28 cellular contexts compared by ENCODE assay signal in genomic region chr9:113933188-113933587, GRCh38. TPM values are rescaled to one million over a fixed set of nuclear protein-coding genes. Genes with fewer than 3 reads are reported as not detected.
DNase-seq lines count a peak whose midpoint lies in the region; ATAC-seq, FAIRE-seq and TF ChIP-seq lines count a peak whose summit lies in the region.
"Had no signal": no experiment of that assay in that cellular context is flagged by ENCODE, and none has a peak within 500 bp of the region (broad histone marks: within the 10 kb centered on the region; RNA-seq: fewer than 3 reads in every experiment).

No MANE protein-coding gene starts in this region.

- TF ChIP-seq RAD21 in HepG2 (CRISPR knock-in tag; IDR thresholded peaks at IDR 0.05) = no peak

- no peak for TF ChIP-seq POLR2A in right lobe of liver (IDR thresholded peaks at IDR 0.05)
- TF ChIP-seq POLR2A in HepG2 (IDR thresholded peaks at IDR 0.05; ENCODE audit: insufficient read depth in 1 of 2, low read depth in 2 of 2, low read length in 2 of 2) = no peak

- H4K91ac ChIP-seq in mesenchymal stem cell (ENCODE audit: low read length) = no peak overlapping the region

- H3K27ac ChIP-seq in right lobe of liver (no peak overlapping the region), HepG2 (ENCODE audit: extremely low read length, insufficient read depth, low read length) (no peak overlapping the region), mesenchymal stem cell (ENCODE audit: low read length, poor library complexity, severe bottlenecking) (no peak overlapping the region)
- H3K27ac ChIP-seq: foreskin keratinocyte, heart right ventricle, pancreas, Peyer's patch, SJSA1, spleen, thyroid gland, vagina, WERI-Rb-1 had no signal

- H3K4ac ChIP-seq in mesenchymal stem cell (ENCODE audit: low read depth in 1 of 2, low read length in 2 of 2) = no peak overlapping the region

- TF ChIP-seq EP300 in HepG2 (IDR thresholded peaks at IDR 0.05; ENCODE audit: low read depth in 2 of 2, low read length in 2 of 2) (no peak), HepG2 (CRISPR knock-in tag; IDR thresholded peaks at IDR 0.05; ENCODE audit: borderline replicate concordance) (no peak)

- H3K27me3 ChIP-seq in right lobe of liver (no peaks in the 10 kb centered on the region), HepG2 (ENCODE audit: control insufficient read depth in 1 of 2, insufficient read depth in 2 of 2, low read length in 2 of 2) (peaks cover 2 to 9% of the 10 kb centered on the region in 2 experiments; a peak in 3 of 5 replicates), mesenchymal stem cell (ENCODE audit: control insufficient read depth in 1 of 2, insufficient read depth in 1 of 2, low read length in 2 of 2) (no peaks in the 10 kb centered on the region)
- H3K27me3 ChIP-seq: foreskin keratinocyte, heart right ventricle, pancreas, Peyer's patch, SJSA1, spleen, thyroid gland, vagina had no signal

- no peak overlapping the region for H3K23ac ChIP-seq in mesenchymal stem cell (ENCODE audit: low read length in 2 of 2)

- no peak overlapping the region for H2BK120ac ChIP-seq in mesenchymal stem cell (ENCODE audit: low read depth, low read length)

- no peak for FAIRE-seq in HepG2 (lab: Jason Lieb, UNC)
- FAIRE-seq: pancreas had no signal

- peaks cover 41% of the 10 kb centered on the region for H3K79me1 ChIP-seq in mesenchymal stem cell (replicated peaks; ENCODE audit: low read length, poor library complexity, severe bottlenecking)

- H4K8ac ChIP-seq in mesenchymal stem cell (ENCODE audit: low read length) = peak overlapping the region; percentile 36

- H3K14ac ChIP-seq in mesenchymal stem cell (ENCODE audit: low read length in 2 of 2) = no peak overlapping the region

- H2BK12ac ChIP-seq in mesenchymal stem cell (ENCODE audit: low read length in 2 of 2) = no peak overlapping the region

- no peak overlapping the region for H2BK15ac ChIP-seq in mesenchymal stem cell (ENCODE audit: low read depth, poor library complexity, severe bottlenecking)

- 48% methylated on average over 5 of the region's 5 CpGs for WGBS in right lobe of liver (ENCODE audit: insufficient coverage, low coverage, low lambda C conversion rate, missing lambda C conversion rate)
- 44% methylated on average over 5 of the region's 5 CpGs for WGBS in HepG2 (ENCODE audit: low lambda C conversion rate)
- WGBS in mesenchymal stem cell = 90% methylated on average over 5 of the region's 5 CpGs

- H3K9me3 ChIP-seq in right lobe of liver (peaks cover 0 to 5% (median 0%) of the 10 kb centered on the region in 4 donors), HepG2 (ENCODE audit: low read length) (no peaks in the 10 kb centered on the region), mesenchymal stem cell (ENCODE audit: control insufficient read depth, low read length) (peaks cover 13% of the 10 kb centered on the region)
- H3K9me3 ChIP-seq: pancreas, Peyer's patch, thyroid gland, vagina had no signal

- peak overlapping the region; percentile 47 for H2AK5ac ChIP-seq in mesenchymal stem cell (ENCODE audit: low read length, severe bottlenecking)

- peak in 3 of 4 donors; percentile 46 to 57 (median 48) for ATAC-seq in right lobe of liver
- no peak for ATAC-seq in HepG2
- no peak for ATAC-seq in GM18873 (IDR thresholded peaks at IDR 0.05; ENCODE audit: low FRiP score, unreplicated experiment)
- ATAC-seq: activated naive CD8-positive, alpha-beta T cell treated with anti-CD3 and anti-CD28 coated beads, Interleukin-2, amount 50 U/mL, for 24 hours; activated T-cell treated with anti-CD3 and anti-CD28 coated beads, Interleukin-2, amount 50 U/mL, for 4 hours; effector memory CD8-positive, alpha-beta T cell; foreskin keratinocyte; GM23338; stimulated activated naive CD8-positive, alpha-beta T cell treated with anti-CD3 and anti-CD28 coated beads, Interleukin-15, amount 100 ng/mL, for 72 hours had no signal

- H4K20me1 ChIP-seq in HepG2 (ENCODE audit: insufficient read depth, low read length) = no peaks in the 10 kb centered on the region

- in situ Hi-C loops in HepG2 (cut with HindIII; ENCODE audit: extremely low pct_ligation_motif_present, low pct_unique_long_range_greater_than_20kb) = no loop called here

- no peak overlapping the region for H3K18ac ChIP-seq in mesenchymal stem cell (ENCODE audit: low read depth in 1 of 2, low read length in 2 of 2)

- no peaks in the 10 kb centered on the region for H3K79me2 ChIP-seq in HepG2 (ENCODE audit: insufficient read depth, low read length)

- H2BK5ac ChIP-seq in mesenchymal stem cell (ENCODE audit: low read depth, low read length, poor library complexity, severe bottlenecking) = no peak overlapping the region

- CTCF ChIA-PET in HepG2 (lab: Yijun Ruan, JAX; ENCODE audit: low intra/inter-chr PET ratio, low total read pairs) = no interaction called here

- H3K4me3 ChIP-seq in right lobe of liver (no peak overlapping the region), HepG2 (replicated peaks in 1 of 3; ENCODE audit: insufficient read depth in 1 of 3, low read depth in 2 of 3, low read length in 3 of 3) (no peak overlapping the region), fibroblast of pulmonary artery (replicated peaks; ENCODE audit: low read depth, low read length) (no peak overlapping the region), mesenchymal stem cell (ENCODE audit: insufficient read depth in 1 of 2, low read depth in 1 of 2, low read length in 2 of 2) (no peak overlapping the region)
- H3K4me3 ChIP-seq: GM23338, heart right ventricle, pancreas, Peyer's patch, SJSA1, spleen, thyroid gland, vagina had no signal

- POLR2A ChIA-PET in HepG2 (lab: Yijun Ruan, JAX) = no interaction called here

- no TSS peak for BruUV-seq in HepG2 (replicated peaks; lab: Mats Ljungman, UMichigan)

- peak in 1 of 3 donors; percentile 60 for DNase-seq in right lobe of liver
- no peak for DNase-seq in HepG2 (ENCODE audit: low spot score)
- DNase-seq in fibroblast of pulmonary artery (ENCODE audit: low read depth) = peak; percentile 49
- DNase-seq in mesenchymal stem cell = no peak
- DNase-seq in NCI-H1417 treated with DMSO at 0.1 percent for 48 hours (lab: John Stamatoyannopoulos, UW) = no peak
- no peak for DNase-seq in glomerular visceral epithelial cell (ENCODE audit: extremely low spot score)
- DNase-seq in effector CD4-positive, alpha-beta T cell = no peak
- DNase-seq: activated CD4-positive, alpha-beta T cell treated with anti-CD3 and anti-CD28 coated beads for 4 hours; activated gamma-delta T cell; activated naive CD8-positive, alpha-beta T cell treated with anti-CD3 and anti-CD28 coated beads, Interleukin-2, amount 50 U/mL, for 24 hours; activated T-cell treated with anti-CD3 and anti-CD28 coated beads, Interleukin-2, amount 50 U/mL, for 4 hours; effector memory CD8-positive, alpha-beta T cell; EL; erythroblast; foreskin keratinocyte; heart right ventricle; Kasumi-1; NCI-H1436 treated with DMSO at 0.1 percent for 48 hours; pancreas; Peyer's patch; spleen; stimulated activated naive CD8-positive, alpha-beta T cell treated with anti-CD3 and anti-CD28 coated beads, Interleukin-15, amount 100 ng/mL, for 72 hours; WERI-Rb-1 had no signal

- TF ChIP-seq CTCF in right lobe of liver (IDR thresholded peaks at IDR 0.05) (no peak), HepG2 (CRISPR knock-in tag; IDR thresholded peaks at IDR 0.05) (no peak), fibroblast of pulmonary artery (IDR thresholded peaks at IDR 0.05; ENCODE audit: low read length, missing control alignments) (no peak)

- no peak overlapping the region for H3K9ac ChIP-seq in HepG2 (ENCODE audit: insufficient read depth, low read depth, low read length)
- H3K9ac ChIP-seq in mesenchymal stem cell (ENCODE audit: low read length) = peak overlapping the region; percentile 17

- H3K4me2 ChIP-seq in HepG2 (ENCODE audit: low read depth, low read length) = no peak overlapping the region
- no peak overlapping the region for H3K4me2 ChIP-seq in mesenchymal stem cell (ENCODE audit: low read length, poor library complexity, severe bottlenecking)
- H3K4me2 ChIP-seq: GM23338 had no signal

- intact Hi-C loops in right lobe of liver (cut with DNase I) (no loop called here), HepG2 (cut with micrococcal nuclease; ENCODE audit: unreplicated experiment) (no loop called here)

- H2AFZ ChIP-seq in HepG2 (ENCODE audit: low read length) = no peak overlapping the region
- no peak overlapping the region for H2AFZ ChIP-seq in mesenchymal stem cell (ENCODE audit: low read depth, low read length)
- H2AFZ ChIP-seq: GM23338 had no signal

- H3K4me1 ChIP-seq in right lobe of liver (peaks cover 0 to 3% (median 0%) of the 10 kb centered on the region in 4 donors), HepG2 (ENCODE audit: insufficient read depth, low read length) (no peaks in the 10 kb centered on the region), mesenchymal stem cell (ENCODE audit: control insufficient read depth, insufficient read depth, low read depth, low read length) (peaks cover 10% of the 10 kb centered on the region)
- H3K4me1 ChIP-seq: foreskin keratinocyte, Peyer's patch, vagina had no signal

- H3K36me3 ChIP-seq in right lobe of liver (no peaks in the 10 kb centered on the region), HepG2 (replicated peaks in 1 of 2; ENCODE audit: control insufficient read depth in 1 of 2, insufficient read depth in 2 of 2, low read length in 2 of 2) (no peaks in the 10 kb centered on the region), mesenchymal stem cell (ENCODE audit: control insufficient read depth in 1 of 2, insufficient read depth in 2 of 2, low read depth in 1 of 2, low read length in 2 of 2) (peaks cover 0 to 10% of the 10 kb centered on the region in 2 experiments)
- H3K36me3 ChIP-seq: heart right ventricle, pancreas, Peyer's patch, SJSA1, spleen, thyroid gland, vagina, WERI-Rb-1 had no signal

RNA-seq across cellular contexts. Expression of gene ZNF618, which starts 57.1 kb away (rescaled TPM):
- total RNA-seq in right lobe of liver = 1 to 10 TPM; 2.9 to 7.9 (median 6.0) TPM
- 0.06 and 0.07 TPM in 2 replicates for total RNA-seq in HepG2 (2016; rRNA removed; fragmentation: Illumina TruSeq; extraction: Trizol)
- not detected in 2 replicates for total RNA-seq in HepG2 (2016; cell fraction: cytosol; rRNA removed; fragmentation: Illumina TruSeq; extraction: Trizol; ENCODE audit: low read depth)
- 0.03 and 0.09 TPM in 2 replicates for total RNA-seq in HepG2 (2016; cell fraction: insoluble cytoplasmic fraction; rRNA removed; fragmentation: Illumina TruSeq; extraction: Trizol)
- total RNA-seq in HepG2 (2016; cell fraction: membrane; rRNA removed; fragmentation: Illumina TruSeq; extraction: Trizol) = 0.03 and 0.19 TPM in 2 replicates
- 0.16 and 0.25 TPM in 2 replicates for total RNA-seq in HepG2 (2016; cell fraction: nucleus; rRNA removed; fragmentation: Illumina TruSeq; extraction: Trizol)
- polyA plus RNA-seq in HepG2 (2011; rRNA removed) = 0.05 and 0.07 TPM in 2 replicates
- polyA plus RNA-seq in HepG2 (2011; cell fraction: cytosol; rRNA removed) = 0.08 and 0.17 TPM in 2 replicates
- 0.24 and 0.35 TPM in 2 replicates for polyA plus RNA-seq in HepG2 (2011; cell fraction: nucleus; rRNA removed)
- polyA plus RNA-seq in HepG2 (2012) = 0.03 and 0.04 TPM in 2 replicates
- 0.02 and 0.08 TPM in 2 replicates for polyA plus RNA-seq in HepG2 (2016; cell fraction: cytosol; fragmentation: Illumina TruSeq; extraction: Trizol; ENCODE audit: low read depth)
- polyA plus RNA-seq in HepG2 (2016; cell fraction: insoluble cytoplasmic fraction; fragmentation: Illumina TruSeq; extraction: Trizol; ENCODE audit: low read depth) = 0.08 and 0.09 TPM in 2 replicates
- polyA plus RNA-seq in HepG2 (2016; cell fraction: membrane; fragmentation: Illumina TruSeq; extraction: Trizol; ENCODE audit: low read depth) = 0.08 and 0.14 TPM in 2 replicates
- 0.11 and 0.51 TPM in 2 replicates for polyA plus RNA-seq in HepG2 (2016; cell fraction: nucleus; fragmentation: Illumina TruSeq; extraction: Trizol; ENCODE audit: insufficient read depth, low read depth)
- polyA minus RNA-seq in HepG2 (2011; rRNA and poly(A)+ RNA removed; ENCODE audit: low replicate concordance) = 0.32 and 0.61 TPM in 2 replicates
- polyA minus RNA-seq in HepG2 (2011; cell fraction: cytosol; rRNA and poly(A)+ RNA removed) = 0.10 TPM in 1 of 2 replicates, not detected in the other
- 0.13 and 0.25 TPM in 2 replicates for polyA minus RNA-seq in HepG2 (2011; cell fraction: nucleus; rRNA and poly(A)+ RNA removed)
- polyA plus RNA-seq in mesenchymal stem cell (2013, experiment 1 of 2) = 19.0 TPM
- polyA plus RNA-seq in mesenchymal stem cell (2013, experiment 2 of 2) = 18.9 TPM

Comparison
In these comparisons a context has a peak if more than half of its experiments do, and no peak if none do; other contexts are left out.
1. ATAC-seq: peak in right lobe of liver (3 of 4); none in HepG2 (single experiment) and GM18873 (single experiment).